1 cellular context compared by ENCODE assay signal in genomic region chr11:57732661-57733060, GRCh38.
TF ChIP-seq lines count a peak whose summit lies in the region.

No MANE protein-coding gene starts in this region.

TF ChIP-seq in HCT116, 20 proteins besides CTCF, POLR2A, EP300 and RAD21 (continued from another document):
- no peak for TF ChIP-seq CBX3 (IDR thresholded peaks at IDR 0.05; ENCODE audit: low read depth)
